In the genomic region with DNA sequence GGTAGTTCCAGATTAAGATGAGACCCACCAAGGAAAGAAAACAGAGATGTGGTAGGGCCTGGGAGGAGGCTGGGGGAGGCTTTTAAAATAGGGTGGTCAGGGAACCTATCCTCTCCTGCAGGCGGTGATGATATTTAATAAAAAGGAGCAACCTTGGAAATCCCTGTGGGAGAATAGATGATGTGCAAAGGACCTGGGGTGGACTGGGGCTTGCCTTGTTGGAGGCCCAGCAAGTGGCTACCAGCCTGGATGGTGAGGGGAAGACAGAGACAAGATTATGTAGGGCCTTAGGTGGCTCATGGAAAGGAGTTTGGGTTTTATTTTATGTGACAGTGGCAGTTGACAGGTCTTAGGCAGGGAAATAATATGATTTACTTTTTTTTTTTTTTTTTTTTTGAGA, we compare ENCODE assay signal across 8 cellular contexts. TPM values are rescaled to one million over a fixed set of nuclear protein-coding genes. Genes with fewer than 3 reads are reported as not detected.
DNase-seq lines count a peak whose midpoint lies in the region; ATAC-seq and TF ChIP-seq lines count a peak whose summit lies in the region.

No MANE protein-coding gene starts in this region.

- TF ChIP-seq CTCF in mammary epithelial cell (conservative IDR thresholded peaks at IDR 0.05 in 1 of 2, IDR thresholded peaks at IDR 0.05 in 1 of 2; ENCODE audit: extremely low read depth in 1 of 2, insufficient read depth in 1 of 2, low read depth in 1 of 2, low read length in 2 of 2) = no peak

- in situ Hi-C loops in mammary epithelial cell (cut with MboI; ENCODE audit: low sequenced_read_pairs in 2 of 2) = loop anchor here in 1 of 2 donors (5.0 kb wide), 1 partner anchor 102 kb away; no protein-coding TSS in a partner anchor

- H3K4me2 ChIP-seq in mammary epithelial cell (ENCODE audit: insufficient read depth, low read depth, low read length) = peak overlapping the region; percentile 92

- H3K4me1 Mint-ChIP-seq in CD8-positive, alpha-beta memory T cell = peaks cover 45 to 64% (median 62%) of the 10 kb centered on the region in 3 donors

- H3K9ac ChIP-seq in mammary epithelial cell (ENCODE audit: insufficient read depth, low read length) = peak overlapping the region; percentile 97

- peaks cover 0 to 17% of the 10 kb centered on the region in 2 donors for H3K27me3 Mint-ChIP-seq in CD8-positive, alpha-beta memory T cell

- H4K20me1 ChIP-seq in mammary epithelial cell (ENCODE audit: insufficient read depth, low read length) = no peaks in the 10 kb centered on the region

- peaks cover 62% of the 10 kb centered on the region for H3K79me2 ChIP-seq in mammary epithelial cell (ENCODE audit: insufficient read depth, low read length)

- peak overlapping the region; percentile 98 to 100 (median 99) for H3K27ac Mint-ChIP-seq in CD8-positive, alpha-beta memory T cell

- peaks cover 0 to 5% (median 0%) of the 10 kb centered on the region in 5 donors for H3K9me3 Mint-ChIP-seq in CD8-positive, alpha-beta memory T cell

- BruUV-seq in mammary epithelial cell (replicated peaks; lab: Mats Ljungman, UMichigan) = no TSS peak

- intact Hi-C loops in mammary epithelial cell (cut with micrococcal nuclease) (loop anchor here (5.0 to 10.0 kb wide), 3 partner anchors 48 to 294 kb away; partner anchors contain the start of genes MOSMO and PDZD9), head of caudate nucleus (cut with DNase I) (loop anchor here (5.0 kb wide), 1 partner anchor 342 kb away; no protein-coding TSS in a partner anchor)

- DNase-seq in CD8-positive, alpha-beta memory T cell = no peak
- peak; percentile 34 for DNase-seq in NCI-H69 (lab: John Stamatoyannopoulos, UW)
- DNase-seq in mammary epithelial cell = no peak
- no peak for DNase-seq in stimulated activated CD4-positive, alpha-beta T cell treated with anti-CD3 and anti-CD28 coated beads, Interleukin-1b, Interleukin-23, amount 100 ng/mL, for 48 hours
- DNase-seq in head of caudate nucleus = no peak

- dilution Hi-C loops in mammary epithelial cell (cut with HindIII; ENCODE audit: low sequenced_read_pairs) = no loop called here

- H2AFZ ChIP-seq in mammary epithelial cell (ENCODE audit: low read depth, low read length) (no peak overlapping the region), neuron (ENCODE audit: low read depth, low read length) (no peak overlapping the region)

- H3K9me3 ChIP-seq in CD8-positive, alpha-beta memory T cell (ENCODE audit: low read length) = no peaks in the 10 kb centered on the region
- H3K9me3 ChIP-seq in mammary epithelial cell (replicated peaks; ENCODE audit: insufficient read depth, low read length) (no peaks in the 10 kb centered on the region), neuron (ENCODE audit: low read length) (no peaks in the 10 kb centered on the region)

- H3K27ac ChIP-seq in CD8-positive, alpha-beta memory T cell (ENCODE audit: low read depth, low read length) = peak overlapping the region; percentile 96
- no peak overlapping the region for H3K27ac ChIP-seq in mammary epithelial cell (ENCODE audit: insufficient read depth, low read depth, low read length)

- H3K4me3 Mint-ChIP-seq in CD8-positive, alpha-beta memory T cell = peak overlapping the region; percentile 34 to 97 (median 96)

- H3K36me3 ChIP-seq in CD8-positive, alpha-beta memory T cell (ENCODE audit: insufficient read depth, low read length) = peaks cover 14% of the 10 kb centered on the region
- H3K36me3 ChIP-seq in mammary epithelial cell (ENCODE audit: insufficient read depth, low read length) (peaks cover 3% of the 10 kb centered on the region), neuron (ENCODE audit: insufficient read depth, low read length) (peaks cover 14% of the 10 kb centered on the region)

- H3K4me3 ChIP-seq in CD8-positive, alpha-beta memory T cell (ENCODE audit: low read length) = peak overlapping the region; percentile 81
- H3K4me3 ChIP-seq in mammary epithelial cell (replicated peaks in 1 of 3; ENCODE audit: insufficient read depth in 1 of 3, low read depth in 2 of 3, low read length in 3 of 3) = peak overlapping the region in 1 of 3 experiments; percentile 64
- peak overlapping the region; percentile 76 for H3K4me3 ChIP-seq in neuron (ENCODE audit: low read length)

- 100% methylated on average over 1 of the region's 1 CpG for WGBS in mammary epithelial cell (ENCODE audit: low coverage, missing lambda C conversion rate)

- POLR2A ChIA-PET in CD8-positive, alpha-beta memory T cell (lab: Charles Lee) = interaction anchor here (0.7 to 1.7 kb wide), 3 partner anchors 107 to 290 kb away, joined by 3 to 9 read pairs (median 6); no protein-coding TSS in a partner anchor

- H3K36me3 Mint-ChIP-seq in CD8-positive, alpha-beta memory T cell = peaks cover 0 to 50% (median 4%) of the 10 kb centered on the region in 3 donors

- no peak for ATAC-seq in GM21447 (IDR thresholded peaks at IDR 0.05; ENCODE audit: unreplicated experiment)
- ATAC-seq in GM18907 (IDR thresholded peaks at IDR 0.05; ENCODE audit: unreplicated experiment) = no peak

- CTCF ChIA-PET in CD8-positive, alpha-beta memory T cell (lab: Charles Lee) = interaction anchor here (0.8 to 5.0 kb wide), 5 partner anchors 93 to 290 kb away, joined by 3 to 43 read pairs (median 13); partner anchors contain the start of gene EEF2K
- CTCF ChIA-PET in mammary epithelial cell (lab: Charles Lee; ENCODE audit: low non-redundant PET) = interaction anchor here (0.8 kb wide), 1 partner anchor 113 kb away, joined by 3 read pairs; no protein-coding TSS in a partner anchor

- no peaks in the 10 kb centered on the region for H3K27me3 ChIP-seq in CD8-positive, alpha-beta memory T cell (ENCODE audit: insufficient read depth, low read length, poor library complexity, severe bottlenecking)
- no peaks in the 10 kb centered on the region for H3K27me3 ChIP-seq in mammary epithelial cell (ENCODE audit: insufficient read depth, low read length)
- no peaks in the 10 kb centered on the region for H3K27me3 ChIP-seq in neuron (ENCODE audit: insufficient read depth, low read length)

- peaks cover 36% of the 10 kb centered on the region for H3K4me1 ChIP-seq in CD8-positive, alpha-beta memory T cell (ENCODE audit: insufficient read depth, low read length)
- peaks cover 15% of the 10 kb centered on the region for H3K4me1 ChIP-seq in mammary epithelial cell (ENCODE audit: insufficient read depth, low read length)
- H3K4me1 ChIP-seq in neuron (ENCODE audit: insufficient read depth, low read length) = no peaks in the 10 kb centered on the region

RNA-seq across cellular contexts. Expression of gene POLR3E, which starts 1.8 kb away (rescaled TPM):
- total RNA-seq in CD8-positive, alpha-beta memory T cell = 100 to 1,000 TPM; 103 to 116 TPM
- 14.9 TPM for polyA plus RNA-seq in CD8-positive, alpha-beta memory T cell
- total RNA-seq in mammary epithelial cell = 10 to 100 TPM; 22.7 to 41.1 TPM
- 50.3 TPM for polyA plus RNA-seq in mammary epithelial cell
- 213 TPM for polyA minus RNA-seq in mammary epithelial cell
